ENCODE assay signal across 21 cellular contexts in the genomic region with DNA sequence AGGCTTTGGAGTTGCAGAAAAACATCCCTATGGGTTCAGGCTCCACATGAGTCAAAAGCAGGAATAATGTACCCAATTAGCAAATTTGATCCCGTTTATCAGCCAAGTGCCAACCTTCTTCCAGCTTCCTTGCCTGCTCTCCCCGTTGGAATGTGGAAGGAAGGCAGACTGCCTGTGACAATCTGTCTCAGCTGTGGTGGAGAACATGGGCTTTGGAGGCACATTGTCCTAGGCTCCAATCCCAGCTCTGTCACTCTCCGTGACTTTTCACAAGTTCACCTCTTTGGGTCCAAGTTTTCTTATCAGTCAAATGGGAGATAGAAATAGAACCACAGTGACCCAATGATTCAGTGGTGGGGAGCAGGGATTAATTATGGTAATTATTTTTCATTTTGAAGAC.
"Had no signal": no experiment of that assay in that cellular context is flagged by ENCODE, and none has a peak within 500 bp of the region (broad histone marks: within the 10 kb centered on the region; RNA-seq: fewer than 3 reads in every experiment).

No MANE protein-coding gene starts in this region.

- H3K4me3 Mint-ChIP-seq: activated naive CD4-positive, alpha-beta T cell treated with anti-CD3 and anti-CD28 coated beads, Interleukin-2, amount 10 ng/mL, durations not matched to agents 7 days and 5 days; memory B cell; naive B cell; stimulated activated naive CD8-positive, alpha-beta T cell treated with anti-CD3 and anti-CD28 coated beads, Interleukin-15, Interleukin-2, amounts not matched to agents 100 ng/mL and 50 ng/mL, for 24 hours had no signal

- H3K4me3 ChIP-seq: esophagus muscularis mucosa, tibial nerve had no signal

- H3K4me1 Mint-ChIP-seq: activated naive CD4-positive, alpha-beta T cell treated with anti-CD3 and anti-CD28 coated beads, Interleukin-2, amount 10 ng/mL, durations not matched to agents 7 days and 5 days had no signal

- H3K27ac ChIP-seq: esophagus muscularis mucosa, tibial nerve had no signal

- H3K36me3 Mint-ChIP-seq: memory B cell, naive B cell had no signal

- H3K27me3 ChIP-seq: esophagus muscularis mucosa, tibial nerve had no signal

- H3K9me3 ChIP-seq: esophagus muscularis mucosa, tibial nerve had no signal

- DNase-seq: activated CD4-positive, alpha-beta T cell treated with anti-CD3 and anti-CD28 coated beads for 4 hours; activated CD4-positive, alpha-beta T cell treated with anti-CD3 and anti-CD28 coated beads, Interleukin-2, amount 50 U/mL, for 48 hours; activated CD4-positive, CD25-positive, alpha-beta regulatory T cell; activated effector memory CD4-positive, alpha-beta T cell treated with anti-CD3 and anti-CD28 coated beads, Interleukin-2, amount 50 U/mL, for 16 hours; activated naive CD4-positive, alpha-beta T cell treated with anti-CD3 and anti-CD28 coated beads, Interleukin-2, amount 10 ng/mL, durations not matched to agents 7 days and 5 days; amygdala; dermis blood vessel endothelial cell; effector memory CD4-positive, alpha-beta T cell; glutamatergic neuron; hypothalamus; naive B cell; retina; stimulated activated CD4-positive, alpha-beta T cell treated with anti-CD3 and anti-CD28 coated beads, Interleukin-4, amount 100 ng/mL, for 24 hours; substantia nigra had no signal

- H3K36me3 ChIP-seq: tibial nerve had no signal

- H3K9me3 Mint-ChIP-seq: activated naive CD4-positive, alpha-beta T cell treated with anti-CD3 and anti-CD28 coated beads, Interleukin-2, amount 10 ng/mL, durations not matched to agents 7 days and 5 days; memory B cell; naive B cell; stimulated activated naive CD8-positive, alpha-beta T cell treated with anti-CD3 and anti-CD28 coated beads, Interleukin-15, Interleukin-2, amounts not matched to agents 100 ng/mL and 50 ng/mL, for 24 hours had no signal

- FAIRE-seq: bronchial epithelial cell, frontal cortex had no signal

- H3K27me3 Mint-ChIP-seq: activated naive CD4-positive, alpha-beta T cell treated with anti-CD3 and anti-CD28 coated beads, Interleukin-2, amount 10 ng/mL, durations not matched to agents 7 days and 5 days; memory B cell; naive B cell; progenitor cell of endocrine pancreas; stimulated activated naive CD8-positive, alpha-beta T cell treated with anti-CD3 and anti-CD28 coated beads, Interleukin-15, Interleukin-2, amounts not matched to agents 100 ng/mL and 50 ng/mL, for 24 hours had no signal

- H3K27ac Mint-ChIP-seq: activated naive CD4-positive, alpha-beta T cell treated with anti-CD3 and anti-CD28 coated beads, Interleukin-2, amount 10 ng/mL, durations not matched to agents 7 days and 5 days; memory B cell; progenitor cell of endocrine pancreas; stimulated activated naive CD8-positive, alpha-beta T cell treated with anti-CD3 and anti-CD28 coated beads, Interleukin-15, Interleukin-2, amounts not matched to agents 100 ng/mL and 50 ng/mL, for 24 hours had no signal
